In genomic region chr2:1731963-1732768, GRCh38 we compare ENCODE assay signal across 9 cellular contexts. TPM values are rescaled to one million over a fixed set of nuclear protein-coding genes. Genes with fewer than 3 reads are reported as not detected.
DNase-seq lines count a peak whose midpoint lies in the region; ATAC-seq and TF ChIP-seq lines count a peak whose summit lies in the region.
"Had no signal": no experiment of that assay in that cellular context is flagged by ENCODE, and none has a peak within 500 bp of the region (broad histone marks: within the 10 kb centered on the region; RNA-seq: fewer than 3 reads in every experiment).

No MANE protein-coding gene starts in this region.

- peaks cover 45% of the 10 kb centered on the region for H3K36me3 Mint-ChIP-seq in GM23338 (ENCODE audit: low read depth)

- peaks cover 21% of the 10 kb centered on the region; the same call in 2 of the 3 replicates for H3K9me3 Mint-ChIP-seq in GM23338

- H3K9me3 ChIP-seq in adipocyte (ENCODE audit: control insufficient read depth, low read length): peaks cover 6% of the 10 kb centered on the region
- H3K9me3 ChIP-seq in right atrium auricular region: peaks cover 4 to 13% of the 10 kb centered on the region in 2 donors
- no peaks in the 10 kb centered on the region for H3K9me3 ChIP-seq in skeletal muscle satellite cell (replicated peaks; ENCODE audit: low read length)

- peaks cover 32% of the 10 kb centered on the region; the same call in 1 of the 2 replicates for H4K20me1 ChIP-seq in GM23338 (replicated peaks; ENCODE audit: insufficient read depth)

- H3F3A ChIP-seq in GM23338 (replicated peaks; ENCODE audit: low read depth): 0 out of 2 replicates have a peak, but pooled peaks cover 9% of the 10 kb centered on the region

- H3K27me3 Mint-ChIP-seq in GM23338 (ENCODE audit: insufficient read depth, low read depth, poor library complexity): no peaks in the 10 kb centered on the region

- no peaks in the 10 kb centered on the region for H3K36me3 ChIP-seq in GM23338 (ENCODE audit: insufficient read depth)
- peaks cover 2% of the 10 kb centered on the region for H3K36me3 ChIP-seq in adipocyte (ENCODE audit: control insufficient read depth, insufficient read depth, low read length, severe bottlenecking)
- H3K36me3 ChIP-seq in right atrium auricular region: no peaks in the 10 kb centered on the region
- H3K36me3 ChIP-seq in skeletal muscle satellite cell (ENCODE audit: insufficient read depth, low read length): peaks cover 2% of the 10 kb centered on the region
- H3K36me3 ChIP-seq: cardiac muscle cell had no signal

- peak; percentile 35 for ATAC-seq in GM23338

- H3K9ac ChIP-seq in adipocyte (ENCODE audit: low read length) (peak overlapping the region; percentile 83), skeletal muscle satellite cell (ENCODE audit: low read depth, low read length) (peak overlapping the region; percentile 87)

- H3K9me2 ChIP-seq in GM23338 (ENCODE audit: insufficient read depth): no peaks in the 10 kb centered on the region

- peaks cover 100% of the 10 kb centered on the region for H3K79me2 ChIP-seq in GM23338 (replicated peaks; ENCODE audit: insufficient read depth)

- TF ChIP-seq CTCF in GM23338 (conservative IDR thresholded peaks at IDR 0.05; ENCODE audit: low read depth in 2 of 2): no peak
- TF ChIP-seq CTCF in right atrium auricular region (IDR thresholded peaks at IDR 0.05): no peak

- no peak overlapping the region; the same call in 1 of the 2 replicates for H3K27ac Mint-ChIP-seq in GM23338

- H3K4me3 ChIP-seq in GM23338 (no peak overlapping the region), adipocyte (ENCODE audit: low read length) (peak overlapping the region; percentile 53), right atrium auricular region (no peak overlapping the region), skeletal muscle satellite cell (ENCODE audit: low read length) (peak overlapping the region; percentile 12)
- H3K4me3 ChIP-seq: cardiac muscle cell had no signal

- H3K4me1 ChIP-seq in GM23338 (ENCODE audit: insufficient read depth) (peaks cover 37% of the 10 kb centered on the region), adipocyte (ENCODE audit: control insufficient read depth, insufficient read depth, low read length) (peaks cover 67% of the 10 kb centered on the region), right atrium auricular region (peaks cover 0 to 62% of the 10 kb centered on the region in 2 donors), skeletal muscle satellite cell (ENCODE audit: control insufficient read depth, insufficient read depth, low read length) (peaks cover 77% of the 10 kb centered on the region)

- H3K27me3 ChIP-seq in GM23338 (ENCODE audit: insufficient read depth) (no peaks in the 10 kb centered on the region), adipocyte (replicated peaks; ENCODE audit: control insufficient read depth, insufficient read depth, low read length) (no peaks in the 10 kb centered on the region), right atrium auricular region (no peaks in the 10 kb centered on the region), skeletal muscle satellite cell (ENCODE audit: control insufficient read depth, insufficient read depth, low read length) (no peaks in the 10 kb centered on the region)
- H3K27me3 ChIP-seq: cardiac muscle cell had no signal

- H3K4me2 ChIP-seq in GM23338: 0 out of 2 replicates have a peak overlapping the region, but pooled peaks have one; percentile 6
- H3K4me2 ChIP-seq in skeletal muscle satellite cell (ENCODE audit: low read length): peak overlapping the region; percentile 75

- H3K4me1 Mint-ChIP-seq in GM23338: peaks cover 53% of the 10 kb centered on the region

- H3K4me3 Mint-ChIP-seq in GM23338: no peak overlapping the region

- DNase-seq in GM23338 (ENCODE audit: low spot score) (no peak), adipocyte (ENCODE audit: low read depth) (peak; percentile 97), right atrium auricular region (ENCODE audit: low spot score) (peak; percentile 60), NCI-H187 (lab: John Stamatoyannopoulos, UW) (no peak), NCI-H2196 treated with DMSO at 0.1 percent for 48 hours (lab: John Stamatoyannopoulos, UW; ENCODE audit: unreplicated experiment) (no peak), HT-29 (ENCODE audit: low spot score) (no peak)
- no peak for DNase-seq in activated CD4-positive, alpha-beta T cell treated with anti-CD3 and anti-CD28 coated beads for 1 hour

- peak overlapping the region; percentile 15; the same call in 1 of the 2 replicates for H3K27ac ChIP-seq in GM23338 (ENCODE audit: low read depth)
- H3K27ac ChIP-seq in right atrium auricular region: peak overlapping the region; percentile 75 to 76
- H3K27ac ChIP-seq: cardiac muscle cell had no signal

- H2AFZ ChIP-seq in GM23338: no peak overlapping the region

TF ChIP-seq in GM23338, 12 proteins besides CTCF, POLR2A, EP300 and RAD21 (continues in another document):
- TF ChIP-seq, protein P1, sequence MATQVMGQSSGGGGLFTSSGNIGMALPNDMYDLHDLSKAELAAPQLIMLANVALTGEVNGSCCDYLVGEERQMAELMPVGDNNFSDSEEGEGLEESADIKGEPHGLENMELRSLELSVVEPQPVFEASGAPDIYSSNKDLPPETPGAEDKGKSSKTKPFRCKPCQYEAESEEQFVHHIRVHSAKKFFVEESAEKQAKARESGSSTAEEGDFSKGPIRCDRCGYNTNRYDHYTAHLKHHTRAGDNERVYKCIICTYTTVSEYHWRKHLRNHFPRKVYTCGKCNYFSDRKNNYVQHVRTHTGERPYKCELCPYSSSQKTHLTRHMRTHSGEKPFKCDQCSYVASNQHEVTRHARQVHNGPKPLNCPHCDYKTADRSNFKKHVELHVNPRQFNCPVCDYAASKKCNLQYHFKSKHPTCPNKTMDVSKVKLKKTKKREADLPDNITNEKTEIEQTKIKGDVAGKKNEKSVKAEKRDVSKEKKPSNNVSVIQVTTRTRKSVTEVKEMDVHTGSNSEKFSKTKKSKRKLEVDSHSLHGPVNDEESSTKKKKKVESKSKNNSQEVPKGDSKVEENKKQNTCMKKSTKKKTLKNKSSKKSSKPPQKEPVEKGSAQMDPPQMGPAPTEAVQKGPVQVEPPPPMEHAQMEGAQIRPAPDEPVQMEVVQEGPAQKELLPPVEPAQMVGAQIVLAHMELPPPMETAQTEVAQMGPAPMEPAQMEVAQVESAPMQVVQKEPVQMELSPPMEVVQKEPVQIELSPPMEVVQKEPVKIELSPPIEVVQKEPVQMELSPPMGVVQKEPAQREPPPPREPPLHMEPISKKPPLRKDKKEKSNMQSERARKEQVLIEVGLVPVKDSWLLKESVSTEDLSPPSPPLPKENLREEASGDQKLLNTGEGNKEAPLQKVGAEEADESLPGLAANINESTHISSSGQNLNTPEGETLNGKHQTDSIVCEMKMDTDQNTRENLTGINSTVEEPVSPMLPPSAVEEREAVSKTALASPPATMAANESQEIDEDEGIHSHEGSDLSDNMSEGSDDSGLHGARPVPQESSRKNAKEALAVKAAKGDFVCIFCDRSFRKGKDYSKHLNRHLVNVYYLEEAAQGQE (IDR thresholded peaks at IDR 0.05; ENCODE audit: unreplicated experiment): no peak
- TF ChIP-seq EZH2phosphoT487 (IDR thresholded peaks at IDR 0.05; ENCODE audit: unreplicated experiment) (no peak), POLR2AphosphoS5 (IDR thresholded peaks at IDR 0.05; ENCODE audit: low read depth) (no peak), EZH2 (IDR thresholded peaks at IDR 0.05; ENCODE audit: low read depth, unreplicated experiment) (no peak), ETS1 (IDR thresholded peaks at IDR 0.05) (no peak), CREB1 (CRISPR knock-in tag; IDR thresholded peaks at IDR 0.05; ENCODE audit: low read depth) (no peak), NANOG (IDR thresholded peaks at IDR 0.05; ENCODE audit: borderline replicate concordance) (no peak)

RNA-seq across cellular contexts. Expression of gene PXDN, which starts 12.1 kb away (rescaled TPM):
- total RNA-seq in GM23338 (2014; rRNA removed; shearing (Covaris generic)): 216 and 225 TPM in 2 replicates
- polyA plus RNA-seq in GM23338 (2016; fragmentation: Nextera tagmentation; extraction: Ambion mirVana): 38.5 and 42.2 TPM in 2 replicates
- 10 to 100 TPM; 25.4 to 26.9 TPM for total RNA-seq in right atrium auricular region
- total RNA-seq in skeletal muscle satellite cell (2012; rRNA removed): 159 and 194 TPM in 2 replicates
- 0.13 and 0.16 TPM in 2 replicates for total RNA-seq in HT-29 (2014; rRNA removed; shearing (Covaris generic))

Comparison
In these comparisons a context has a peak if more than half of its experiments do, and no peak if none do; other contexts are left out.
1. DNase-seq: peak in adipocyte (single experiment) and right atrium auricular region (single experiment); none in GM23338 (single experiment), NCI-H187 (0 of 2), NCI-H2196 treated with DMSO at 0.1 percent for 48 hours (single experiment), HT-29 (single experiment) and activated CD4-positive, alpha-beta T cell treated with anti-CD3 and anti-CD28 coated beads for 1 hour (single experiment).
2. H3K4me3 ChIP-seq: peak in adipocyte (single experiment) and skeletal muscle satellite cell (single experiment); none in GM23338 (single experiment) and right atrium auricular region (0 of 2).
3. RNA of gene PXDN, which starts 12.1 kb away (total RNA-seq): 216 to 225 TPM in GM23338 and 25.4 to 26.9 TPM in right atrium auricular region; 0.13 to 0.16 TPM in HT-29; every median in the first group is over 10 times any median in the second.